Comparison of ENCODE assay signal across 16 cellular contexts in the genomic region with DNA sequence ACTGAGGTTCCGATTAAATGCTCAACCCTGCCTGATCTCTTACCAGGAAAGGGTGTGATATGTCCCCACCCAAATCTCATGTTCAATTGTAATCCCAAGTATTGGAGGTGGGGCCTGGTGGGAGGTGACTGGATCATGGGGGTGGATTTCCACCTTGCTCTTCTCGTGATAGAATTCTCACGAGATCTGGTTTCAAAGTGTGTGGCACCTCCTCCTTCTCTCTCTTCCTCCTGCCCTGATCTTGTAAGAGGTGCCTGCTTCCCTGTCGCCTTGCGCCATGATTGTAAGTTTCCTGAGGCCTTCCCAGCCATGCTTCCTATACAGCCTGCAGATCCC. TPM values are rescaled to one million over a fixed set of nuclear protein-coding genes. Genes with fewer than 3 reads are reported as not detected.
A peak's percentile ranks its signal among the peaks of the same experiment; 100 is the strongest.
DNase-seq lines count a peak whose midpoint lies in the region; ATAC-seq, FAIRE-seq and TF ChIP-seq lines count a peak whose summit lies in the region.
"Had no signal": no experiment of that assay in that cellular context is flagged by ENCODE, and none has a peak within 500 bp of the region (broad histone marks: within the 10 kb centered on the region; RNA-seq: fewer than 3 reads in every experiment).

No MANE protein-coding gene starts in this region.

- H3K4me3 Mint-ChIP-seq in T-helper 1 cell treated with Interleukin-12 subunit alpha and Interleukin-12 subunit beta and Interleukin-4 antibody, amounts not matched to agents 30 μg/mL and 1 μg/mL, for 36 hours: no peak overlapping the region
- H3K4me3 Mint-ChIP-seq in activated T-helper 1 cell treated with anti-CD3 and anti-CD28 coated beads, Interleukin-12 subunit alpha, Interleukin-12 subunit beta, Interleukin-2, Interleukin-4 antibody, amounts not matched to agents 30 ng/mL and 10 ng/mL and 1 ng/mL, durations not matched to agents 14 hours and 24 hours and 36 hours: no peak overlapping the region
- H3K4me3 Mint-ChIP-seq: mesothelial cell of epicardium had no signal

- peaks cover 4% of the 10 kb centered on the region for H3K36me3 Mint-ChIP-seq in T-helper 1 cell treated with Interleukin-12 subunit alpha and Interleukin-12 subunit beta and Interleukin-4 antibody, amounts not matched to agents 30 μg/mL and 1 μg/mL, for 36 hours (ENCODE audit: low read depth)
- peaks cover 4% of the 10 kb centered on the region for H3K36me3 Mint-ChIP-seq in activated T-helper 1 cell treated with anti-CD3 and anti-CD28 coated beads, Interleukin-12 subunit alpha, Interleukin-12 subunit beta, Interleukin-2, Interleukin-4 antibody, amounts not matched to agents 30 ng/mL and 10 ng/mL and 1 ng/mL, durations not matched to agents 14 hours and 24 hours and 36 hours (ENCODE audit: low read depth)
- H3K36me3 Mint-ChIP-seq: mesothelial cell of epicardium had no signal

- no peak overlapping the region for H2AFZ ChIP-seq in parathyroid adenoma

- no peaks in the 10 kb centered on the region for H3K27me3 Mint-ChIP-seq in T-helper 1 cell treated with Interleukin-12 subunit alpha and Interleukin-12 subunit beta and Interleukin-4 antibody, amounts not matched to agents 30 μg/mL and 1 μg/mL, for 36 hours (ENCODE audit: low read depth)
- no peaks in the 10 kb centered on the region for H3K27me3 Mint-ChIP-seq in activated T-helper 1 cell treated with anti-CD3 and anti-CD28 coated beads, Interleukin-12 subunit alpha, Interleukin-12 subunit beta, Interleukin-2, Interleukin-4 antibody, amounts not matched to agents 30 ng/mL and 10 ng/mL and 1 ng/mL, durations not matched to agents 14 hours and 24 hours and 36 hours (ENCODE audit: insufficient read depth)

- no peaks in the 10 kb centered on the region for H3K27me3 ChIP-seq in parathyroid adenoma (ENCODE audit: control insufficient read depth, insufficient read depth, low read length)
- H3K27me3 ChIP-seq in heart right ventricle: peaks cover 0 to 3% (median 0%) of the 10 kb centered on the region in 7 donors
- H3K27me3 ChIP-seq: thyroid gland had no signal

- H3K9me3 ChIP-seq in parathyroid adenoma (ENCODE audit: control insufficient read depth, low read length): no peaks in the 10 kb centered on the region
- H3K9me3 ChIP-seq in heart right ventricle: no peaks in the 10 kb centered on the region
- H3K9me3 ChIP-seq: thyroid gland had no signal

- H3K4me2 ChIP-seq in parathyroid adenoma (ENCODE audit: low read length): no peak overlapping the region

- intact Hi-C loops in activated T-helper 1 cell treated with anti-CD3 and anti-CD28 coated beads, Interleukin-12 subunit alpha, Interleukin-12 subunit beta, Interleukin-2, Interleukin-4 antibody, amounts not matched to agents 30 ng/mL and 10 ng/mL and 1 ng/mL, durations not matched to agents 14 hours and 24 hours and 36 hours (cut with micrococcal nuclease): no loop called here
- intact Hi-C loops in heart right ventricle (cut with DNase I): no loop called here

- H3K79me2 ChIP-seq in parathyroid adenoma: no peaks in the 10 kb centered on the region

- no peaks in the 10 kb centered on the region for H3K9me3 Mint-ChIP-seq in T-helper 1 cell treated with Interleukin-12 subunit alpha and Interleukin-12 subunit beta and Interleukin-4 antibody, amounts not matched to agents 30 μg/mL and 1 μg/mL, for 36 hours
- H3K9me3 Mint-ChIP-seq in activated T-helper 1 cell treated with anti-CD3 and anti-CD28 coated beads, Interleukin-12 subunit alpha, Interleukin-12 subunit beta, Interleukin-2, Interleukin-4 antibody, amounts not matched to agents 30 ng/mL and 10 ng/mL and 1 ng/mL, durations not matched to agents 14 hours and 24 hours and 36 hours: no peaks in the 10 kb centered on the region
- H3K9me3 Mint-ChIP-seq: mesothelial cell of epicardium had no signal

- no peak overlapping the region for H3K4me3 ChIP-seq in parathyroid adenoma (ENCODE audit: low read depth, low read length)
- H3K4me3 ChIP-seq in heart right ventricle: no peak overlapping the region
- H3K4me3 ChIP-seq: thyroid gland had no signal

- TF ChIP-seq CTCF in parathyroid adenoma (IDR thresholded peaks at IDR 0.05): no peak
- TF ChIP-seq CTCF in heart right ventricle (IDR thresholded peaks at IDR 0.05): no peak

- ATAC-seq in HG03196 (IDR thresholded peaks at IDR 0.05; ENCODE audit: unreplicated experiment) (peak; percentile 2), heart right ventricle (no peak)
- ATAC-seq: PC-3, right cardiac atrium had no signal

- peak overlapping the region; percentile 5 for H3K27ac Mint-ChIP-seq in T-helper 1 cell treated with Interleukin-12 subunit alpha and Interleukin-12 subunit beta and Interleukin-4 antibody, amounts not matched to agents 30 μg/mL and 1 μg/mL, for 36 hours
- H3K27ac Mint-ChIP-seq in activated T-helper 1 cell treated with anti-CD3 and anti-CD28 coated beads, Interleukin-12 subunit alpha, Interleukin-12 subunit beta, Interleukin-2, Interleukin-4 antibody, amounts not matched to agents 30 ng/mL and 10 ng/mL and 1 ng/mL, durations not matched to agents 14 hours and 24 hours and 36 hours: peak overlapping the region; percentile 47
- H3K27ac Mint-ChIP-seq: mesothelial cell of epicardium had no signal

- H3K27ac ChIP-seq in parathyroid adenoma (peak overlapping the region; percentile 8), heart right ventricle (no peak overlapping the region)
- H3K27ac ChIP-seq: thyroid gland had no signal

- no peak for FAIRE-seq in GM19239 (lab: Jason Lieb, UNC)
- FAIRE-seq: bronchial epithelial cell had no signal

- no peak for DNase-seq in T-helper 1 cell
- DNase-seq in activated T-helper 1 cell treated with anti-CD3 and anti-CD28 coated beads, Interleukin-12 subunit alpha, Interleukin-12 subunit beta, Interleukin-2, Interleukin-4 antibody, amounts not matched to agents 30 ng/mL and 10 ng/mL and 1 ng/mL, durations not matched to agents 14 hours and 24 hours and 36 hours (ENCODE audit: low spot score): no peak
- no peak for DNase-seq in NCI-H526 (lab: John Stamatoyannopoulos, UW)
- DNase-seq in GM19239 (ENCODE audit: insufficient read length, low spot score): no peak
- DNase-seq in heart right ventricle: no peak
- DNase-seq: activated CD8-positive, alpha-beta memory T cell treated with anti-CD3 and anti-CD28 coated beads, Interleukin-2, amount 50 U/mL, for 4 hours; NCI-H1048; PC-3; right cardiac atrium had no signal

- 75 to 80% methylated on average over 5 of the region's 5 CpGs for WGBS in heart right ventricle, 2 donors

- peaks cover 59% of the 10 kb centered on the region for H3K4me1 Mint-ChIP-seq in T-helper 1 cell treated with Interleukin-12 subunit alpha and Interleukin-12 subunit beta and Interleukin-4 antibody, amounts not matched to agents 30 μg/mL and 1 μg/mL, for 36 hours (ENCODE audit: low read depth)
- H3K4me1 Mint-ChIP-seq in activated T-helper 1 cell treated with anti-CD3 and anti-CD28 coated beads, Interleukin-12 subunit alpha, Interleukin-12 subunit beta, Interleukin-2, Interleukin-4 antibody, amounts not matched to agents 30 ng/mL and 10 ng/mL and 1 ng/mL, durations not matched to agents 14 hours and 24 hours and 36 hours (ENCODE audit: low read depth): peaks cover 77% of the 10 kb centered on the region
- H3K4me1 Mint-ChIP-seq: mesothelial cell of epicardium had no signal

- H3K4me1 ChIP-seq in parathyroid adenoma: no peaks in the 10 kb centered on the region
- H3K4me1 ChIP-seq in heart right ventricle: peaks cover 0 to 21% (median 0%) of the 10 kb centered on the region in 9 donors
- H3K4me1 ChIP-seq: thyroid gland had no signal

- H3K9ac ChIP-seq in parathyroid adenoma: no peak overlapping the region

- no peaks in the 10 kb centered on the region for H3K36me3 ChIP-seq in parathyroid adenoma (ENCODE audit: control insufficient read depth, insufficient read depth, low read length)
- H3K36me3 ChIP-seq in heart right ventricle: no peaks in the 10 kb centered on the region
- H3K36me3 ChIP-seq: thyroid gland had no signal

RNA-seq across cellular contexts. Expression of gene RSPH1, which starts 34.9 kb away (rescaled TPM):
- total RNA-seq in activated T-helper 1 cell treated with anti-CD3 and anti-CD28 coated beads, Interleukin-12 subunit alpha, Interleukin-12 subunit beta, Interleukin-2, Interleukin-4 antibody, amounts not matched to agents 30 ng/mL and 10 ng/mL and 1 ng/mL, durations not matched to agents 14 hours and 24 hours and 36 hours: not detected in 2 replicates
- under 1 TPM in 2 of 10 donors, not detected in 8; 0.20 to 0.36 TPM for total RNA-seq in heart right ventricle
- under 1 TPM in 1 of 2 donors, not detected in 1; 0.06 TPM for polyA plus RNA-seq in heart right ventricle
- total RNA-seq: right cardiac atrium had no signal
- polyA plus RNA-seq: right cardiac atrium had no signal

RNA-seq across cellular contexts. Expression of gene SLC37A1, which starts 52.5 kb away (rescaled TPM):
- 21.9 and 25.0 TPM in 2 replicates for total RNA-seq in activated T-helper 1 cell treated with anti-CD3 and anti-CD28 coated beads, Interleukin-12 subunit alpha, Interleukin-12 subunit beta, Interleukin-2, Interleukin-4 antibody, amounts not matched to agents 30 ng/mL and 10 ng/mL and 1 ng/mL, durations not matched to agents 14 hours and 24 hours and 36 hours
- 10 to 100 TPM in 1 of 10 donors, 1 to 10 TPM in 9; 3.7 to 13.2 (median 5.7) TPM for total RNA-seq in heart right ventricle
- 1 to 10 TPM; 1.8 to 2.6 TPM for polyA plus RNA-seq in heart right ventricle

RNA-seq across cellular contexts. Expression of gene UBASH3A, which starts 57.5 kb away (rescaled TPM):
- 69.1 and 70.8 TPM in 2 replicates for total RNA-seq in activated T-helper 1 cell treated with anti-CD3 and anti-CD28 coated beads, Interleukin-12 subunit alpha, Interleukin-12 subunit beta, Interleukin-2, Interleukin-4 antibody, amounts not matched to agents 30 ng/mL and 10 ng/mL and 1 ng/mL, durations not matched to agents 14 hours and 24 hours and 36 hours
- 1 to 10 TPM in 1 of 10 donors, under 1 TPM in 2, not detected in 7; 0.15 to 1.3 (median 0.69) TPM for total RNA-seq in heart right ventricle
- polyA plus RNA-seq in heart right ventricle: under 1 TPM; 0.09 to 0.15 TPM
- total RNA-seq: bronchial epithelial cell, epithelial cell of proximal tubule, mesothelial cell of epicardium had no signal

Comparison
In these comparisons a context has a peak if more than half of its experiments do, and no peak if none do; other contexts are left out.
1. RNA of gene UBASH3A, which starts 57.5 kb away (total RNA-seq): 69.1 to 70.8 TPM in activated T-helper 1 cell treated with anti-CD3 and anti-CD28 coated beads, Interleukin-12 subunit alpha, Interleukin-12 subunit beta, Interleukin-2, Interleukin-4 antibody, amounts not matched to agents 30 ng/mL and 10 ng/mL and 1 ng/mL, durations not matched to agents 14 hours and 24 hours and 36 hours; 0.15 to 1.3 TPM in heart right ventricle; every median in the first group is over 10 times any median in the second.